16 cellular contexts compared by ENCODE assay signal in genomic region chr21:36479415-36480402, GRCh38. TPM values are rescaled to one million over a fixed set of nuclear protein-coding genes. Genes with fewer than 3 reads are reported as not detected.
A peak's percentile ranks its signal among the peaks of the same experiment; 100 is the strongest.
DNase-seq lines count a peak whose midpoint lies in the region; ATAC-seq, FAIRE-seq and TF ChIP-seq lines count a peak whose summit lies in the region.
"Had no signal": no experiment of that assay in that cellular context is flagged by ENCODE, and none has a peak within 500 bp of the region (broad histone marks: within the 10 kb centered on the region; RNA-seq: fewer than 3 reads in every experiment).

TSS of gene CLDN14 (minus strand) at chr21:36480122. CDS start at chr21:36461695, 18,427 bp downstream.

- CTCF ChIA-PET in IMR-90 (lab: Yijun Ruan, JAX): interaction anchor here (0.6 to 1.5 kb wide), 3 partner anchors 57 to 527 kb away, joined by 3 to 6 read pairs (median 4); partner anchors contain the start of gene RIPPLY3

- peak within 1 kb of the TSS; percentile 10 for H2AK9ac ChIP-seq in IMR-90 (replicated peaks; ENCODE audit: low read depth, low read length, poor library complexity)

- H3K27me3 ChIP-seq in IMR-90 (ENCODE audit: control insufficient read depth, insufficient read depth, low read length): no peaks in the 10 kb centered on the region
- no peaks in the 10 kb centered on the region for H3K27me3 ChIP-seq in pancreas
- H3K27me3 ChIP-seq: Peyer's patch had no signal

- no peak within 1 kb of the TSS for H2BK5ac ChIP-seq in IMR-90 (ENCODE audit: low read depth, low read length, poor library complexity, severe bottlenecking)

- H3K18ac ChIP-seq in IMR-90 (ENCODE audit: low read depth, low read length): no peak within 1 kb of the TSS

- peaks cover 9% of the 10 kb centered on the region; the same call in 1 of the 2 replicates for H3K9me1 ChIP-seq in IMR-90 (ENCODE audit: insufficient read depth, low read length)

- ATAC-seq in IMR-90 (ENCODE audit: low read depth) (peak; percentile 73), pancreas (peak; percentile 19 to 59 (median 43)), GM21528 (IDR thresholded peaks at IDR 0.05; ENCODE audit: low FRiP score, unreplicated experiment) (no peak)

- no peaks in the 10 kb centered on the region for H3K9me3 ChIP-seq in IMR-90 (ENCODE audit: control insufficient read depth, insufficient read depth, low read length)
- H3K9me3 ChIP-seq in pancreas: no peaks in the 10 kb centered on the region
- H3K9me3 ChIP-seq: Peyer's patch had no signal

- peak within 1 kb of the TSS; percentile 73 for H2BK20ac ChIP-seq in IMR-90 (ENCODE audit: low read depth, low read length)

- no peak within 1 kb of the TSS for H3K4me3 ChIP-seq in IMR-90 (ENCODE audit: insufficient read depth, low read depth, low read length)
- no peak within 1 kb of the TSS for H3K4me3 ChIP-seq in pancreas

- peaks cover 18% of the 10 kb centered on the region for H3K4me1 ChIP-seq in IMR-90 (ENCODE audit: control insufficient read depth, insufficient read depth, low read length)
- peaks cover 13 to 20% (median 17%) of the 10 kb centered on the region in 3 donors for H3K4me1 ChIP-seq in pancreas
- H3K4me1 ChIP-seq: Peyer's patch had no signal

- TF ChIP-seq POLR2A in IMR-90 (IDR thresholded peaks at IDR 0.05; ENCODE audit: low read depth, low read length): no peak

- peak within 1 kb of the TSS; percentile 73 for H2BK120ac ChIP-seq in IMR-90 (ENCODE audit: low read depth, low read length)

- in situ Hi-C loops in IMR-90 (cut with MboI; ENCODE audit: low sequenced_read_pairs): no loop called here

- peak within 1 kb of the TSS; percentile 61 for H2AK5ac ChIP-seq in IMR-90 (ENCODE audit: low read depth, low read length)

- H2AFZ ChIP-seq in IMR-90 (replicated peaks; ENCODE audit: low read length, poor library complexity): peak within 1 kb of the TSS; percentile 47

- no peaks in the 10 kb centered on the region for H4K20me1 ChIP-seq in IMR-90 (ENCODE audit: insufficient read depth, low read length)

- no TSS peak for BruUV-seq in IMR-90 (replicated peaks; lab: Mats Ljungman, UMichigan)

- 0 out of 3 replicates have a peak within 1 kb of the TSS, but pooled peaks have one; percentile 35 for H2BK15ac ChIP-seq in IMR-90 (ENCODE audit: low read depth, low read length)

- H3K27ac ChIP-seq in IMR-90 (ENCODE audit: insufficient read depth, low read length) (no peak within 1 kb of the TSS), epithelial cell of prostate (peak within 1 kb of the TSS; percentile 71), pancreas (no peak within 1 kb of the TSS)
- H3K27ac ChIP-seq: HL-60, Peyer's patch had no signal

- TF ChIP-seq CTCF in IMR-90 (conservative IDR thresholded peaks at IDR 0.05; ENCODE audit: low read depth, low read length): no peak
- TF ChIP-seq CTCF in pancreas (IDR thresholded peaks at IDR 0.05): no peak

- TF ChIP-seq RAD21 in IMR-90 (IDR thresholded peaks at IDR 0.05; ENCODE audit: low read length): no peak

- intact Hi-C loops in IMR-90 (cut with micrococcal nuclease) (no loop called here), pancreas (cut with DNase I) (no loop called here)

- no peak for FAIRE-seq in pancreas (lab: Jason Lieb, UNC)

- H4K91ac ChIP-seq in IMR-90 (ENCODE audit: insufficient read depth, low read depth, low read length): peak within 1 kb of the TSS; percentile 6; the same call in 1 of the 2 replicates

- H3K9ac ChIP-seq in IMR-90 (ENCODE audit: low read depth, low read length): no peak within 1 kb of the TSS

- no peak within 1 kb of the TSS; the same call in 1 of the 2 replicates for H3K4me2 ChIP-seq in IMR-90 (ENCODE audit: low read depth, low read length)

- no peaks in the 10 kb centered on the region for H3K79me1 ChIP-seq in IMR-90 (ENCODE audit: low read depth in 1 of 2, low read length in 2 of 2)

- H3K14ac ChIP-seq in IMR-90 (replicated peaks; ENCODE audit: low read depth, low read length): peak within 1 kb of the TSS; percentile 38

- H4K8ac ChIP-seq in IMR-90 (ENCODE audit: low read depth in 2 of 2, low read length in 2 of 2): peak within 1 kb of the TSS in 1 of 2 experiments; percentile 23; a peak in 1 of 4 replicates

- WGBS in IMR-90 (ENCODE audit: extremely low coverage in 2 of 2, insufficient read length in 1 of 2), 2 experiments: 74% methylated on average over 12 of the region's 25 CpGs; no CpG with 5 or more reads in 1 of the 2 experiments
- 33 to 40% methylated on average over 25 of the region's 25 CpGs for WGBS in pancreas, 2 donors

- no peak within 1 kb of the TSS for H3K56ac ChIP-seq in IMR-90 (ENCODE audit: extremely low read depth, insufficient read depth, low read length)

- dilution Hi-C loops in IMR-90 (cut with HindIII; ENCODE audit: low sequenced_read_pairs, unreplicated experiment): no loop called here

- no peak within 1 kb of the TSS; the same call in 1 of the 2 replicates for H4K5ac ChIP-seq in IMR-90 (ENCODE audit: low read depth, low read length)

- POLR2A ChIA-PET in IMR-90 (lab: Charles Lee; ENCODE audit: unreplicated experiment): no interaction called here

- peak within 1 kb of the TSS; percentile 66 for H3K4ac ChIP-seq in IMR-90 (ENCODE audit: low read depth, low read length)

- peak; percentile 43 for DNase-seq in AG20443 (ENCODE audit: low spot score)
- DNase-seq in IMR-90: peak; percentile 58
- no peak for DNase-seq in epithelial cell of prostate (ENCODE audit: low read depth, low spot score)
- peak in 1 of 6 donors; percentile 19 for DNase-seq in pancreas
- no peak for DNase-seq in OCI-M1 (lab: John Stamatoyannopoulos, UW)
- DNase-seq in NOMO-1 (lab: John Stamatoyannopoulos, UW; ENCODE audit: unreplicated experiment in 2 of 2): no peak
- DNase-seq in middle frontal gyrus (ENCODE audit: extremely low spot score, low spot score): no peak
- DNase-seq: activated CD8-positive, alpha-beta memory T cell treated with anti-CD3 and anti-CD28 coated beads, Interleukin-2, amount 50 U/mL, for 4 hours; amniotic stem cell; CD4-positive, CD25-positive, alpha-beta regulatory T cell; MM.1S; Peyer's patch; stimulated activated CD4-positive, alpha-beta T cell treated with anti-CD3 and anti-CD28 coated beads, Interleukin-4, amount 100 ng/mL, for 24 hours had no signal

- H3K36me3 ChIP-seq in IMR-90 (ENCODE audit: control insufficient read depth, insufficient read depth, low read length) (no peaks in the 10 kb centered on the region), pancreas (no peaks in the 10 kb centered on the region)
- H3K36me3 ChIP-seq: Peyer's patch had no signal

- 0 out of 2 replicates have a peak within 1 kb of the TSS, but pooled peaks have one; percentile 25 for H3K23ac ChIP-seq in IMR-90 (ENCODE audit: low read depth, low read length)

TF ChIP-seq in IMR-90, 13 proteins besides CTCF, POLR2A, EP300 and RAD21:
- TF ChIP-seq ELK1 (IDR thresholded peaks at IDR 0.05; ENCODE audit: borderline replicate concordance, low read depth, low read length) (no peak), RCOR1 (IDR thresholded peaks at IDR 0.05; ENCODE audit: insufficient replicate concordance, low read length) (no peak), MXI1 (IDR thresholded peaks at IDR 0.05; ENCODE audit: borderline replicate concordance, low read depth, low read length) (no peak), CEBPB (IDR thresholded peaks at IDR 0.05; ENCODE audit: low read depth, low read length) (no peak), RFX5 (IDR thresholded peaks at IDR 0.05; ENCODE audit: low read depth, low read length) (no peak), MAFK (IDR thresholded peaks at IDR 0.05; ENCODE audit: low read depth, low read length) (no peak), NFE2L2 (IDR thresholded peaks at IDR 0.05; ENCODE audit: low read depth, low read length) (no peak), CHD1 (IDR thresholded peaks at IDR 0.05; ENCODE audit: low read depth, low read length) (no peak), MAZ (IDR thresholded peaks at IDR 0.05; ENCODE audit: borderline replicate concordance, low read depth, low read length) (no peak), USF2 (IDR thresholded peaks at IDR 0.05; ENCODE audit: low read depth, low read length) (no peak), SMC3 (IDR thresholded peaks at IDR 0.05; ENCODE audit: low read depth, low read length) (no peak), BHLHE40 (IDR thresholded peaks at IDR 0.05; ENCODE audit: low read depth, low read length) (no peak), FOS (IDR thresholded peaks at IDR 0.05; ENCODE audit: low read depth, low read length) (no peak)

RNA-seq across cellular contexts. Expression of gene CLDN14, which starts in this region (rescaled TPM):
- not detected in 2 replicates for total RNA-seq in IMR-90 (2012; rRNA removed)
- not detected in 2 replicates for polyA plus RNA-seq in IMR-90 (2012; rRNA removed)
- 0.04 TPM in 1 of 2 replicates, not detected in the other for polyA plus RNA-seq in IMR-90 (2012; cell fraction: cytosol; rRNA removed)
- polyA plus RNA-seq in IMR-90 (2012; cell fraction: nucleus; rRNA removed; ENCODE audit: low replicate concordance): 0.04 TPM in 1 of 2 replicates, not detected in the other
- total RNA-seq in pancreas: 1 to 10 TPM in 2 of 6 donors, under 1 TPM in 4; 0.38 to 1.8 (median 0.57) TPM
- polyA plus RNA-seq in pancreas: 1 to 10 TPM; 1.9 to 3.3 TPM
- total RNA-seq: CD4-positive, CD25-positive, alpha-beta regulatory T cell; omental fat pad; Peyer's patch had no signal
- polyA plus RNA-seq: CD4-positive, CD25-positive, alpha-beta regulatory T cell had no signal

Comparison
In these comparisons a context has a peak if more than half of its experiments do, and no peak if none do; other contexts are left out.
1. Peak in DNase-seq and ATAC-seq in IMR-90; RNA of the gene not detected or under 1 TPM.